In the genomic region with DNA sequence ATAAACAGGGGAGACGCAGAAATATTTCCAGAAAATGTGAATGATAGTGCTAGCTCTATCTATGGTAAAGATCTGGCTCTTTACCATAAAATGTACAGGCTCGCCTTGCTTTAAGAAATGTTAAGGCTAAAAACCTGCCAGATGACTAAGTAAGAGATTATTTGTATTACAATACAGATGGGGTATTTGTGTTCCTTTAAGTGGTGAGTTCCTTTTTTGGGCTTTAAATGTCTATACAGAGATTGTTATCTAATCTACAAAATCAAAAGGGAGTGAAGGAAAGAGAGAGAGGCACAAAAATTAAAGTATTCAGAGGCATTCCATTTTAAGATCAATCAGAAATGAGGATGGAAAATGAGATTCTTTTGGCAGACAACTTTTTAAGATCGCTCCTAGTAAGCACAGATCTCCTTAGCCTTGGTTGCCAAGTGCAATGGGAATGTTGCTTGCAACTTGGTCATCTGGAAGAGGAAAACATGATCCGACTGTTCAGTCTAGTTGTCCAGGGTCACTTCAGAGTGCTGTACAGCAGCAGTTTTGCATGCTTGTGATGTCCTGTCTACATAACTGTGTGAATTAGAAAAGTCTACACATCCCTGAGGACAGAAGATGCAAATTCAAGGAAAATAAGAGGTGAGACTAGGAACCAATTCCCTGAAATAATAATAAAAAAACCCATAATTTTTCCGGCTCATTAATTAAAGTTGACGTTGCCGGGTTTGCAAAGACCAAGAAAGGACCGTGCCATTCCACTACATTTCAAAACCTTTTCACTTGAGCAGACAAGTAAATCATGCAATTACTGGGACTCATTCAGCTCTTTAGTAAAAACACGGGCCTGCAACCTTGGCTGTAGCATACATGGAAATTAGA, we compare ENCODE assay signal across 16 cellular contexts.
A peak's percentile ranks its signal among the peaks of the same experiment; 100 is the strongest.
DNase-seq lines count a peak whose midpoint lies in the region; ATAC-seq, FAIRE-seq and TF ChIP-seq lines count a peak whose summit lies in the region.
"Had no signal": no experiment of that assay in that cellular context is flagged by ENCODE, and none has a peak within 500 bp of the region (broad histone marks: within the 10 kb centered on the region; RNA-seq: fewer than 3 reads in every experiment).

No MANE protein-coding gene starts in this region.

- no TSS peak for BruUV-seq in endothelial cell of umbilical vein (replicated peaks; lab: Mats Ljungman, UMichigan)

- H3K79me2 ChIP-seq in endothelial cell of umbilical vein (ENCODE audit: control insufficient read depth, insufficient read depth, low read length) (no peaks in the 10 kb centered on the region), trophoblast cell (ENCODE audit: control insufficient read depth, insufficient read depth, low read length, poor library complexity) (no peaks in the 10 kb centered on the region)

- H3K4me1 ChIP-seq in HAP-1: peaks cover 25% of the 10 kb centered on the region
- H3K4me1 ChIP-seq in adipocyte (ENCODE audit: control insufficient read depth, insufficient read depth, low read length): peaks cover 4% of the 10 kb centered on the region
- H3K4me1 ChIP-seq in endothelial cell of umbilical vein (ENCODE audit: control insufficient read depth, extremely low read depth, insufficient read depth, low read length): peaks cover 61% of the 10 kb centered on the region
- no peaks in the 10 kb centered on the region for H3K4me1 ChIP-seq in trophoblast cell (ENCODE audit: control insufficient read depth in 1 of 2, insufficient read depth in 2 of 2, low read length in 2 of 2)
- peaks cover 0 to 24% (median 22%) of the 10 kb centered on the region in 4 donors for H3K4me1 ChIP-seq in esophagus muscularis mucosa

- H3K4me2 ChIP-seq in endothelial cell of umbilical vein (ENCODE audit: insufficient read depth, low read length) (peak overlapping the region; percentile 69), trophoblast cell (ENCODE audit: low read length) (no peak overlapping the region)

- H2AK5ac ChIP-seq in trophoblast cell (ENCODE audit: low read length): no peak overlapping the region

- H3K14ac ChIP-seq in trophoblast cell (ENCODE audit: low read length): no peak overlapping the region

- H4K20me1 ChIP-seq in endothelial cell of umbilical vein (replicated peaks; ENCODE audit: control insufficient read depth, extremely low read depth, insufficient read depth, low read length): no peaks in the 10 kb centered on the region

- TF ChIP-seq POLR2A in endothelial cell of umbilical vein (IDR thresholded peaks at IDR 0.05; ENCODE audit: low read depth, low read length) (no peak), esophagus muscularis mucosa (IDR thresholded peaks at IDR 0.05; ENCODE audit: low read depth) (no peak)

- H2AFZ ChIP-seq in endothelial cell of umbilical vein (ENCODE audit: low read depth, low read length): peak overlapping the region; percentile 29
- H2AFZ ChIP-seq in trophoblast cell (ENCODE audit: insufficient read depth, low read length, poor library complexity): no peak overlapping the region

- ATAC-seq in GM19395 (IDR thresholded peaks at IDR 0.05; ENCODE audit: unreplicated experiment) (no peak), HG03159 (IDR thresholded peaks at IDR 0.05; ENCODE audit: unreplicated experiment) (no peak)
- ATAC-seq: heart left ventricle, sciatic nerve had no signal

- no peak overlapping the region for H3K18ac ChIP-seq in trophoblast cell (ENCODE audit: low read length)

- H3K9me3 ChIP-seq in HAP-1 (no peaks in the 10 kb centered on the region), adipocyte (ENCODE audit: control insufficient read depth, low read length) (no peaks in the 10 kb centered on the region), endothelial cell of umbilical vein (replicated peaks; ENCODE audit: control insufficient read depth, insufficient read depth, low read length) (no peaks in the 10 kb centered on the region), trophoblast cell (ENCODE audit: insufficient read depth, low read depth, low read length) (no peaks in the 10 kb centered on the region), esophagus muscularis mucosa (no peaks in the 10 kb centered on the region)
- H3K9me3 ChIP-seq: heart left ventricle had no signal

- peak; percentile 37 for FAIRE-seq in endothelial cell of umbilical vein (lab: Jason Lieb, UNC)
- FAIRE-seq: colon, islet of Langerhans had no signal

- POLR2A ChIA-PET in endothelial cell of umbilical vein (lab: Charles Lee): interaction anchor here (0.6 kb wide), 1 partner anchor 105 kb away, joined by 5 read pairs; no protein-coding TSS in a partner anchor

- intact Hi-C loops in endothelial cell of umbilical vein (cut with micrococcal nuclease): loop anchor here (1.0 to 10.0 kb wide), 3 partner anchors 77 to 635 kb away; a partner anchor contains a TSS
- intact Hi-C loops in esophagus muscularis mucosa (cut with DNase I): no loop called here

- H3K23ac ChIP-seq in trophoblast cell (ENCODE audit: low read length): no peak overlapping the region

- dilution Hi-C loops in endothelial cell of umbilical vein (cut with MboI; ENCODE audit: extremely low pct_ligation_motif_present, low sequenced_read_pairs): no loop called here

- H2BK5ac ChIP-seq in trophoblast cell (ENCODE audit: low read depth, low read length, poor library complexity): no peak overlapping the region

- H4K91ac ChIP-seq in trophoblast cell (ENCODE audit: low read depth, low read length): no peak overlapping the region

- H4K8ac ChIP-seq in trophoblast cell (ENCODE audit: low read depth, low read length): no peak overlapping the region

- no peak overlapping the region for H4K12ac ChIP-seq in trophoblast cell (ENCODE audit: low read depth, low read length)

- H3K27me3 ChIP-seq in HAP-1 (ENCODE audit: low read depth) (no peaks in the 10 kb centered on the region; the same call in 1 of the 2 replicates), adipocyte (replicated peaks; ENCODE audit: control insufficient read depth, insufficient read depth, low read length) (no peaks in the 10 kb centered on the region), endothelial cell of umbilical vein (ENCODE audit: control insufficient read depth in 2 of 2, insufficient read depth in 2 of 2, low read length in 2 of 2) (no peaks in the 10 kb centered on the region), trophoblast cell (ENCODE audit: insufficient read depth, low read length) (no peaks in the 10 kb centered on the region), esophagus muscularis mucosa (no peaks in the 10 kb centered on the region)
- H3K27me3 ChIP-seq: heart left ventricle had no signal

- in situ Hi-C loops in HAP-1 (cut with MboI; ENCODE audit: low sequenced_read_pairs): no loop called here

- H2BK120ac ChIP-seq in trophoblast cell (ENCODE audit: insufficient read depth, low read length, poor library complexity): no peak overlapping the region

- H3K36me3 ChIP-seq in HAP-1 (replicated peaks) (no peaks in the 10 kb centered on the region), adipocyte (ENCODE audit: control insufficient read depth, insufficient read depth, low read length, severe bottlenecking) (no peaks in the 10 kb centered on the region), endothelial cell of umbilical vein (ENCODE audit: control insufficient read depth in 2 of 2, extremely low read depth in 1 of 2, insufficient read depth in 2 of 2, low read length in 2 of 2) (no peaks in the 10 kb centered on the region), trophoblast cell (ENCODE audit: control insufficient read depth in 1 of 2, insufficient read depth in 2 of 2, low read length in 2 of 2) (no peaks in the 10 kb centered on the region), esophagus muscularis mucosa (no peaks in the 10 kb centered on the region)
- H3K36me3 ChIP-seq: heart left ventricle had no signal

- H3K27ac ChIP-seq in endothelial cell of umbilical vein (ENCODE audit: insufficient read depth, low read depth, low read length) (peak overlapping the region; percentile 100), trophoblast cell (ENCODE audit: low read depth, low read length) (no peak overlapping the region), esophagus muscularis mucosa (replicated peaks in 1 of 4) (no peak overlapping the region)
- H3K27ac ChIP-seq: heart left ventricle had no signal

- no peaks in the 10 kb centered on the region for H3K9me1 ChIP-seq in endothelial cell of umbilical vein (replicated peaks; ENCODE audit: control insufficient read depth, extremely low read depth, insufficient read depth, low read length)

- H3K4ac ChIP-seq in trophoblast cell (ENCODE audit: low read depth, low read length): no peak overlapping the region

- no peak overlapping the region for H3K9ac ChIP-seq in adipocyte (ENCODE audit: low read length)
- peak overlapping the region; percentile 73 for H3K9ac ChIP-seq in endothelial cell of umbilical vein (replicated peaks; ENCODE audit: extremely low read depth, insufficient read depth, low read length)
- H3K9ac ChIP-seq in trophoblast cell (ENCODE audit: low read length): no peak overlapping the region

- no peak for TF ChIP-seq EP300 in esophagus muscularis mucosa (IDR thresholded peaks at IDR 0.05)

- CTCF ChIA-PET in endothelial cell of umbilical vein (lab: Charles Lee): interaction anchor here (1.1 to 2.5 kb wide), 2 partner anchors 91 to 223 kb away, joined by 3 to 10 read pairs; no protein-coding TSS in a partner anchor

- no CpG with 5 or more reads among the region's 9 CpGs for WGBS in trophoblast cell (ENCODE audit: extremely low coverage, insufficient coverage, insufficient read length)
- WGBS in esophagus muscularis mucosa: 64% methylated on average over 9 of the region's 9 CpGs

- no peak overlapping the region for H2BK12ac ChIP-seq in trophoblast cell (ENCODE audit: low read length)

- TF ChIP-seq CTCF in endothelial cell of umbilical vein (IDR thresholded peaks at IDR 0.05; ENCODE audit: extremely low read depth in 1 of 2, insufficient read depth in 1 of 2, low read depth in 1 of 2, low read length in 2 of 2) (no peak), esophagus muscularis mucosa (IDR thresholded peaks at IDR 0.05) (no peak)

- DNase-seq in HAP-1 (ENCODE audit: low spot score in 2 of 2): peak; percentile 8 to 68
- peak; percentile 16 for DNase-seq in adipocyte (ENCODE audit: low read depth)
- peak; percentile 35 for DNase-seq in endothelial cell of umbilical vein (ENCODE audit: low read depth, low spot score)
- peak; percentile 0 to 77 for DNase-seq in trophoblast cell
- DNase-seq in activated effector memory CD4-positive, alpha-beta T cell treated with Interleukin-2 at 50 U/mL for 16 hours: no peak
- DNase-seq in esophagus muscularis mucosa (ENCODE audit: extremely low spot score): no peak
- DNase-seq: activated CD4-positive, alpha-beta T cell treated with anti-CD3 and anti-CD28 coated beads, Interleukin-2, amount 10 ng/mL, durations not matched to agents 24 days and 14 days; heart left ventricle; NCI-H1436; NCI-H345; stimulated activated CD4-positive, alpha-beta T cell treated with anti-CD3 and anti-CD28 coated beads, Interleukin-2, amount 100 ng/mL, for 48 hours had no signal

- no peaks in the 10 kb centered on the region for H3K79me1 ChIP-seq in trophoblast cell (ENCODE audit: low read length)

- H3K4me3 ChIP-seq in HAP-1 (no peak overlapping the region), adipocyte (ENCODE audit: low read length) (no peak overlapping the region), endothelial cell of umbilical vein (replicated peaks in 1 of 3; ENCODE audit: insufficient read depth in 1 of 3, low read depth in 1 of 3, low read length in 3 of 3) (no peak overlapping the region), trophoblast cell (ENCODE audit: low read depth, low read length) (no peak overlapping the region), esophagus muscularis mucosa (no peak overlapping the region)
- H3K4me3 ChIP-seq: heart left ventricle had no signal

Comparison
In these comparisons a context has a peak if more than half of its experiments do, and no peak if none do; other contexts are left out.
1. DNase-seq: peak in HAP-1 (2 of 2), adipocyte (single experiment), endothelial cell of umbilical vein (single experiment) and trophoblast cell (2 of 2); none in activated effector memory CD4-positive, alpha-beta T cell treated with Interleukin-2 at 50 U/mL for 16 hours (single experiment) and esophagus muscularis mucosa (single experiment).